Comparison of ENCODE assay signal across 11 cellular contexts in the genomic region with DNA sequence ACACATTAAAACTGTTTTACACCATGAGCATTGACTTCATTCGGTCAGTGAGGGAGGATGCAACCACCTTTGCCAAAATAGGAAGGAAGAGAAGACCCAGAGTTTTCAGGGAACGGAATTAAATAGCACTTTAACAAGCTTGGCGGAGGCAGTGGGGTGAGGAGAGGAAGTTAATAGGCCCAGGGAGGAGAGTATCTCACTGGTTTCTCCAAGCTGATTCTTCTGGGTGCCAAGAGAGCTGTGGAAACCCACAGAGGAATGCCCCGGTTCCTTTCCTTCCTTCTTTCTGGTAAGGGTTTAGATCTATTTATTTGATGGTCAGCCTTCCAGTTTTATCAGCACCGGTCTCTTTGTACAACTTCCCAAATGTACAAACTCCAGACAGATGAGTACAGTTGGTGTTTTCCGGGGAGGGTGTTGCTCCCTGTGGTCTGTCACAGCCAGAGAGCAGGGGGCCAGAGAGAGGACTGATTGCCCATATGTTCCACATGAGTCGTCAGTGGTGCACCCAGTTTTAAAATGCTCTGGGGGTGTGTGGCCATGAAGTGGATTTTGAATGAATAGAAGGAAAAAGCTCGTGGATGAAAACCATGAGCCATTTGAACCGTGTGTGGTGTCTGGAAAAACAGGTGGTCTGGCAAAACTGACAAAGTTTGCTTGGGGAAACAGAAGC. TPM values are rescaled to one million over a fixed set of nuclear protein-coding genes. Genes with fewer than 3 reads are reported as not detected.
DNase-seq lines count a peak whose midpoint lies in the region; TF ChIP-seq lines count a peak whose summit lies in the region.
"Had no signal": no experiment of that assay in that cellular context is flagged by ENCODE, and none has a peak within 500 bp of the region (broad histone marks: within the 10 kb centered on the region; RNA-seq: fewer than 3 reads in every experiment).

No MANE protein-coding gene starts in this region.

- no peak overlapping the region for H3K4me3 ChIP-seq in right atrium auricular region
- no peak overlapping the region for H3K4me3 ChIP-seq in thymus (ENCODE audit: low read length)
- H3K4me3 ChIP-seq: SJSA1, tibial nerve had no signal

- WGBS in thymus = 20% methylated on average over 9 of the region's 9 CpGs

- H3K4me1 ChIP-seq in right atrium auricular region = peaks cover 0 to 29% of the 10 kb centered on the region in 2 donors
- H3K4me1 ChIP-seq in thymus (ENCODE audit: control insufficient read depth, insufficient read depth, low read length) = peaks cover 51% of the 10 kb centered on the region
- H3K4me1 ChIP-seq: SJSA1 had no signal

- H3K27ac ChIP-seq in right atrium auricular region = peak overlapping the region; percentile 41 to 54
- peak overlapping the region; percentile 66 for H3K27ac ChIP-seq in thymus (ENCODE audit: low read depth)
- H3K27ac ChIP-seq: SJSA1 had no signal

- TF ChIP-seq CTCF in right atrium auricular region (IDR thresholded peaks at IDR 0.05) = no peak

- H3K36me3 ChIP-seq in right atrium auricular region (no peaks in the 10 kb centered on the region), thymus (ENCODE audit: control insufficient read depth, insufficient read depth) (no peaks in the 10 kb centered on the region)
- H3K36me3 ChIP-seq: SJSA1, tibial nerve had no signal

- H3K27me3 ChIP-seq in right atrium auricular region = no peaks in the 10 kb centered on the region
- H3K27me3 ChIP-seq in thymus (ENCODE audit: control insufficient read depth, insufficient read depth) = no peaks in the 10 kb centered on the region
- H3K27me3 ChIP-seq: SJSA1, tibial nerve had no signal

- H3K9me3 ChIP-seq in right atrium auricular region (no peaks in the 10 kb centered on the region), thymus (ENCODE audit: control insufficient read depth) (no peaks in the 10 kb centered on the region)
- H3K9me3 ChIP-seq: SJSA1, tibial nerve had no signal

- DNase-seq in activated effector memory CD4-positive, alpha-beta T cell treated with anti-CD3 and anti-CD28 coated beads, Interleukin-2, amount 50 U/mL, for 16 hours = peak; percentile 76
- DNase-seq in activated effector memory CD4-positive, alpha-beta T cell treated with Interleukin-2 at 50 U/mL for 16 hours = no peak
- DNase-seq in activated CD4-positive, alpha-beta T cell treated with anti-CD3 and anti-CD28 coated beads for 48 hours = peak; percentile 55
- DNase-seq in right atrium auricular region (ENCODE audit: low spot score) = no peak
- DNase-seq in dermis blood vessel endothelial cell = no peak
- no peak for DNase-seq in mesenteric fat pad (ENCODE audit: low spot score)
- DNase-seq in NCI-H510A treated with DMSO at 0.1 percent for 48 hours (lab: John Stamatoyannopoulos, UW) = no peak
- DNase-seq: naive B cell had no signal

RNA-seq across cellular contexts. Expression of gene PRKCH, which starts 26.5 kb away (rescaled TPM):
- total RNA-seq in right atrium auricular region (10 to 100 TPM; 24.9 to 40.3 TPM), dermis blood vessel endothelial cell (312 and 327 TPM in 2 replicates), mesenteric fat pad (43.0 TPM)
- polyA plus RNA-seq in thymus = 73.5 TPM

Comparison
In these comparisons a context has a peak if more than half of its experiments do, and no peak if none do; other contexts are left out.
1. DNase-seq: peak in activated effector memory CD4-positive, alpha-beta T cell treated with anti-CD3 and anti-CD28 coated beads, Interleukin-2, amount 50 U/mL, for 16 hours (single experiment) and activated CD4-positive, alpha-beta T cell treated with anti-CD3 and anti-CD28 coated beads for 48 hours (single experiment); none in activated effector memory CD4-positive, alpha-beta T cell treated with Interleukin-2 at 50 U/mL for 16 hours (single experiment), right atrium auricular region (single experiment), dermis blood vessel endothelial cell (single experiment), mesenteric fat pad (single experiment) and NCI-H510A treated with DMSO at 0.1 percent for 48 hours (single experiment).